16 cellular contexts compared by ENCODE assay signal in the genomic region with DNA sequence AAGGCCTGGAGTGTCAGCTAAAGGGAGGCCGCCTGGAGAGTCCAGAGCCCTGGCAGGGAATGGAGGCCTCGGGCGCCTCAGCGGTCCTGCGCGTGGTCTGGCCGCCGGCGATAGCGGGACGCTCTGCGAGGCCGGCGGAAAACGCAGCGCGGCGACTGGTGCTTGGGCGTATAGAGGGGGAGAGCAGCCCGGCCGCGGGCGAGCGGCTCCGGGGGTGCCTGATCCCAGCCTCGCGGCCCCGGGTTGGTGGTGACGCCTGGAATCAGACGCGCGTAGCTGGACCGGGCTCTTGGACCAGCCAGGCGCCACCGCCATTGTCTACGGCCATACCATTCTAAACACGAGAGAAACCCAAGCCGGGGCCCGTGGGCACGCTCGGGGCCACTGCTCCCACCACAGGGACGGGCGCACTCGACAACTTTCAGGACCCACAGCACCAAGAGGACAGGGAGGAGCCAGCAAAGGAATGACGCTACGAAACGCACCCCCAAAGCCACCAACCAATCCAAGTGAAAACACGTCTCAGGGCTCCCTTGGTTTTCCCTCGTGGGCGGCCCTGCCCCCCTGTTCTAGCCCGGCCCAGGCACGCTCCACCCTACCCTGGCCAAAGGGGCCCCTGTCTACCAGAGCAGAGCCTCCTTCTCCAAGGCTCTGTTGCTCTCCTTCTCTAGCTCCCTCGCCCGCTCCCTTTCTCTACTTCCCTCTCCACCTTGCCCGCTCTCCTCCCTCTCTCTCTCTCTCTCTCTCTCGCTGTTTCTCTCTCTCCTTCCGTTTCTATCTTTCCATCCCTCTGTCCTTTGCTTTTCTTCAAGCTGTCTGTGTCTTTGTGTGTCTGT. TPM values are rescaled to one million over a fixed set of nuclear protein-coding genes. Genes with fewer than 3 reads are reported as not detected.
A peak's percentile ranks its signal among the peaks of the same experiment; 100 is the strongest.
DNase-seq lines count a peak whose midpoint lies in the region; ATAC-seq, FAIRE-seq and TF ChIP-seq lines count a peak whose summit lies in the region.
"Had no signal": no experiment of that assay in that cellular context is flagged by ENCODE, and none has a peak within 500 bp of the region (broad histone marks: within the 10 kb centered on the region; RNA-seq: fewer than 3 reads in every experiment).

No MANE protein-coding gene starts in this region.

- peaks cover 5% of the 10 kb centered on the region; the same call in 1 of the 2 replicates for H4K20me1 ChIP-seq in GM23338 (replicated peaks; ENCODE audit: insufficient read depth)
- no peaks in the 10 kb centered on the region for H4K20me1 ChIP-seq in K562 (replicated peaks; ENCODE audit: control insufficient read depth, insufficient read depth, low read length)

- H2AFZ ChIP-seq in GM23338 (no peak overlapping the region), K562 (ENCODE audit: low read depth, low read length) (no peak overlapping the region)

- H3K27ac Mint-ChIP-seq in GM23338 = no peak overlapping the region
- H3K27ac Mint-ChIP-seq in naive thymus-derived CD4-positive, alpha-beta T cell = peak overlapping the region in 1 of 9 donors; percentile 40

- H3K9me3 ChIP-seq in K562 (replicated peaks; ENCODE audit: control insufficient read depth, insufficient read depth, low read depth, low read length) (no peaks in the 10 kb centered on the region), small intestine (ENCODE audit: control insufficient read depth, low read depth) (no peaks in the 10 kb centered on the region), colonic mucosa (no peaks in the 10 kb centered on the region)
- H3K9me3 ChIP-seq in naive thymus-derived CD4-positive, alpha-beta T cell (ENCODE audit: control insufficient read depth in 2 of 3, low read length in 3 of 3) = no peaks in the 10 kb centered on the region
- H3K9me3 ChIP-seq: SJCRH30, upper lobe of left lung had no signal

- peaks cover 6% of the 10 kb centered on the region for H3K4me1 ChIP-seq in GM23338 (ENCODE audit: insufficient read depth)
- H3K4me1 ChIP-seq in K562 (replicated peaks in 1 of 2; ENCODE audit: control insufficient read depth in 2 of 2, insufficient read depth in 2 of 2, low read length in 2 of 2) = peaks cover 0 to 26% of the 10 kb centered on the region in 2 experiments; a peak in 2 of 5 replicates
- peaks cover 0 to 8% of the 10 kb centered on the region in 2 donors for H3K4me1 ChIP-seq in naive thymus-derived CD4-positive, alpha-beta T cell (ENCODE audit: control insufficient read depth in 2 of 2, insufficient read depth in 2 of 2, low read length in 2 of 2)
- H3K4me1 ChIP-seq in small intestine (ENCODE audit: control insufficient read depth in 2 of 2, insufficient read depth in 1 of 2, low read depth in 1 of 2, low read length in 1 of 2) = peaks cover 0 to 3% of the 10 kb centered on the region in 2 donors
- no peaks in the 10 kb centered on the region for H3K4me1 ChIP-seq in colonic mucosa
- H3K4me1 ChIP-seq: SJCRH30 had no signal

- H3K4me2 ChIP-seq in GM23338 (peak overlapping the region; percentile 69), K562 (ENCODE audit: insufficient read depth, low read length) (no peak overlapping the region)

- H3K9ac ChIP-seq in K562 (ENCODE audit: insufficient read depth in 1 of 2, low read depth in 2 of 2, low read length in 2 of 2) (no peak overlapping the region), colonic mucosa (ENCODE audit: low read depth in 2 of 2, low read length in 2 of 2) (no peak overlapping the region)

- H3K9me3 Mint-ChIP-seq in GM23338 = peaks cover 48% of the 10 kb centered on the region
- peaks cover 0 to 15% (median 7%) of the 10 kb centered on the region in 11 donors for H3K9me3 Mint-ChIP-seq in naive thymus-derived CD4-positive, alpha-beta T cell

- H3K36me3 ChIP-seq in GM23338 (ENCODE audit: insufficient read depth) (no peaks in the 10 kb centered on the region), K562 (ENCODE audit: control insufficient read depth, insufficient read depth, low read length) (no peaks in the 10 kb centered on the region), small intestine (ENCODE audit: control insufficient read depth in 2 of 2, insufficient read depth in 2 of 2, low read length in 2 of 2) (no peaks in the 10 kb centered on the region), colonic mucosa (no peaks in the 10 kb centered on the region)
- H3K36me3 ChIP-seq in naive thymus-derived CD4-positive, alpha-beta T cell (ENCODE audit: control insufficient read depth in 2 of 3, insufficient read depth in 3 of 3, low read length in 3 of 3) = no peaks in the 10 kb centered on the region
- H3K36me3 ChIP-seq: SJCRH30, upper lobe of left lung had no signal

- in situ Hi-C loops in K562 (cut with MboI) = no loop called here

- ATAC-seq in GM23338 = peak; percentile 1; the same call in 2 of the 3 replicates
- no peak for ATAC-seq in K562
- ATAC-seq in naive thymus-derived CD4-positive, alpha-beta T cell = no peak
- no peak for ATAC-seq in GM18511 (IDR thresholded peaks at IDR 0.05; ENCODE audit: unreplicated experiment)
- ATAC-seq: activated naive CD4-positive, alpha-beta T cell treated with anti-CD3 and anti-CD28 coated beads, Interleukin-2, amount 50 U/mL, for 72 hours had no signal

- no peak for TF ChIP-seq EP300 in K562 (IDR thresholded peaks at IDR 0.05; ENCODE audit: low read length)

- CTCF ChIA-PET in K562 (lab: Yijun Ruan, JAX; ENCODE audit: low intra/inter-chr PET ratio) = no interaction called here
- CTCF ChIA-PET in naive thymus-derived CD4-positive, alpha-beta T cell (lab: Charles Lee) = no interaction called here

- H3K27me3 Mint-ChIP-seq in GM23338 (ENCODE audit: insufficient read depth, low read depth, poor library complexity) = peaks cover 76% of the 10 kb centered on the region
- peaks cover 55 to 68% (median 59%) of the 10 kb centered on the region in 5 donors for H3K27me3 Mint-ChIP-seq in naive thymus-derived CD4-positive, alpha-beta T cell

- peaks cover 87% of the 10 kb centered on the region for H3K27me3 ChIP-seq in GM23338 (ENCODE audit: insufficient read depth)
- H3K27me3 ChIP-seq in K562 (ENCODE audit: control insufficient read depth in 2 of 2, insufficient read depth in 2 of 2, low read length in 2 of 2) = peaks cover 0 to 22% of the 10 kb centered on the region in 2 experiments; a peak in 3 of 5 replicates
- H3K27me3 ChIP-seq in naive thymus-derived CD4-positive, alpha-beta T cell (ENCODE audit: control insufficient read depth in 2 of 2, insufficient read depth in 2 of 2, low read length in 2 of 2) = peaks cover 3 to 6% of the 10 kb centered on the region in 2 donors
- peaks cover 9 to 50% of the 10 kb centered on the region in 2 donors for H3K27me3 ChIP-seq in small intestine (ENCODE audit: control insufficient read depth in 2 of 2, insufficient read depth in 2 of 2, low read length in 2 of 2)
- peaks cover 40% of the 10 kb centered on the region for H3K27me3 ChIP-seq in colonic mucosa
- H3K27me3 ChIP-seq: SJCRH30 had no signal

- DNase-seq in D341Med (ENCODE audit: low spot score) (peak; percentile 44), GM23338 (ENCODE audit: low spot score) (peak; percentile 69), K562 (ENCODE audit: extremely low read depth in 1 of 4, low spot score in 3 of 4) (no peak), OCI-M2 (lab: John Stamatoyannopoulos, UW; ENCODE audit: unreplicated experiment) (no peak), small intestine (no peak), colonic mucosa (no peak)
- DNase-seq in naive thymus-derived CD4-positive, alpha-beta T cell = no peak
- DNase-seq: cortex of kidney, DMS 273 treated with DMSO at 0.1 percent for 48 hours, NCI-H1436, SJCRH30 had no signal

- BruUV-seq in K562 (replicated peaks; lab: Mats Ljungman, UMichigan) = no TSS peak

- H3K79me2 ChIP-seq in GM23338 (replicated peaks; ENCODE audit: insufficient read depth) = no peaks in the 10 kb centered on the region
- H3K79me2 ChIP-seq in K562 (ENCODE audit: control insufficient read depth, insufficient read depth, low read length) = no peaks in the 10 kb centered on the region

- intact Hi-C loops in K562 (cut with micrococcal nuclease) = no loop called here
- intact Hi-C loops in naive thymus-derived CD4-positive, alpha-beta T cell (cut with micrococcal nuclease) = no loop called here
- intact Hi-C loops in colonic mucosa (cut with DNase I) = no loop called here

- FAIRE-seq in K562 (lab: Jason Lieb, UNC) (peak; percentile 85), small intestine (lab: Jason Lieb, UNC) (no peak)

- POLR2A ChIA-PET in K562 (lab: Yijun Ruan, JAX) = no interaction called here
- POLR2A ChIA-PET in naive thymus-derived CD4-positive, alpha-beta T cell (lab: Charles Lee) = no interaction called here

- WGBS in K562 (ENCODE audit: insufficient coverage, low coverage, missing lambda C conversion rate) = 35% methylated on average over 26 of the region's 57 CpGs
- 8 to 17% (median 14%) methylated on average over 54 to 57 of the region's 57 CpGs for WGBS in small intestine, 3 donors

- TF ChIP-seq CTCF in GM23338 (conservative IDR thresholded peaks at IDR 0.05; ENCODE audit: low read depth in 2 of 2) = no peak
- TF ChIP-seq CTCF in K562 (IDR thresholded peaks at IDR 0.05 in 2 of 3, conservative IDR thresholded peaks at IDR 0.05 in 1 of 3; ENCODE audit: insufficient read depth in 2 of 3, low read depth in 1 of 3, low read length in 3 of 3) = no peak
- TF ChIP-seq CTCF in colonic mucosa (IDR thresholded peaks at IDR 0.05) = no peak

- H3K27ac ChIP-seq in GM23338 (ENCODE audit: low read depth) (no peak overlapping the region), K562 (ENCODE audit: extremely low read depth, low read depth, low read length) (no peak overlapping the region), small intestine (ENCODE audit: low read depth in 1 of 2, low read length in 1 of 2) (no peak overlapping the region), colonic mucosa (no peak overlapping the region)
- H3K27ac ChIP-seq in naive thymus-derived CD4-positive, alpha-beta T cell (ENCODE audit: low read depth, low read length) = no peak overlapping the region
- H3K27ac ChIP-seq: SJCRH30, upper lobe of left lung had no signal

- no peaks in the 10 kb centered on the region for H3K9me1 ChIP-seq in K562 (ENCODE audit: control insufficient read depth, insufficient read depth, low read length)

- H3K4me1 Mint-ChIP-seq in GM23338 = peaks cover 40% of the 10 kb centered on the region
- H3K4me1 Mint-ChIP-seq in naive thymus-derived CD4-positive, alpha-beta T cell = peaks cover 25 to 50% (median 47%) of the 10 kb centered on the region in 7 donors

- peak overlapping the region; percentile 75 for H3K4me3 Mint-ChIP-seq in GM23338
- H3K4me3 Mint-ChIP-seq in naive thymus-derived CD4-positive, alpha-beta T cell = peak overlapping the region; percentile 16 to 82 (median 71)

- H3K36me3 Mint-ChIP-seq in GM23338 (ENCODE audit: low read depth) = peaks cover 15% of the 10 kb centered on the region; the same call in 2 of the 3 replicates
- H3K36me3 Mint-ChIP-seq in naive thymus-derived CD4-positive, alpha-beta T cell = peaks cover 0 to 15% (median 0%) of the 10 kb centered on the region in 5 donors

- no peak for TF ChIP-seq POLR2A in K562 (conservative IDR thresholded peaks at IDR 0.05)

- 0 out of 2 replicates have a peak, but pooled peaks cover 2% of the 10 kb centered on the region for H3F3A ChIP-seq in GM23338 (replicated peaks; ENCODE audit: low read depth)

- H3K4me3 ChIP-seq in GM23338 (peak overlapping the region; percentile 40; the same call in 1 of the 2 replicates), K562 (no peak overlapping the region), small intestine (ENCODE audit: low read depth in 1 of 2, low read length in 2 of 2) (no peak overlapping the region), colonic mucosa (no peak overlapping the region)
- H3K4me3 ChIP-seq in naive thymus-derived CD4-positive, alpha-beta T cell (ENCODE audit: low read length) = no peak overlapping the region
- H3K4me3 ChIP-seq: SJCRH30, upper lobe of left lung had no signal

- H3K9me2 ChIP-seq in GM23338 (ENCODE audit: insufficient read depth) = no peaks in the 10 kb centered on the region

- TF ChIP-seq RAD21 in K562 (CRISPR knock-in tag; conservative IDR thresholded peaks at IDR 0.05 in 1 of 2, IDR thresholded peaks at IDR 0.05 in 1 of 2) = no peak

RNA-seq across cellular contexts. Expression of a gene that starts 7.8 kb away (rescaled TPM):
- not detected in 2 replicates for total RNA-seq in GM23338 (2014; rRNA removed; shearing (Covaris generic))
- polyA plus RNA-seq in GM23338 (2016; fragmentation: Nextera tagmentation; extraction: Ambion mirVana) (not detected in 2 replicates), K562 (2011; rRNA removed) (not detected in 2 replicates), K562 (2014; fragmentation: Illumina TruSeq; extraction: Trizol) (0.07 TPM in 1 of 2 replicates, not detected in the other), K562 (2014; fragmentation: Nextera tagmentation; extraction: Ambion mirVana) (under 1 TPM; 0.08 to 0.13 TPM), K562 (2014; rRNA removed) (0.12 TPM in 1 of 2 replicates, not detected in the other), small intestine (not detected)
- total RNA-seq in K562 (2011; cell fraction: chromatin; rRNA removed; ENCODE audit: low replicate concordance) = not detected in 2 replicates
- total RNA-seq in K562 (2011; cell fraction: nucleolus; rRNA removed) = not detected in 2 replicates
- not detected in 2 replicates for total RNA-seq in K562 (2011; cell fraction: nucleoplasm; rRNA removed)
- total RNA-seq in K562 (2014; rRNA removed) (0.12 TPM in 1 of 2 replicates, not detected in the other), K562 (2014; rRNA removed; fragmentation: Illumina TruSeq; extraction: Trizol) (0.06 TPM in 1 of 2 replicates, not detected in the other), K562 (2015; rRNA removed; fragmentation: Illumina TruSeq; extraction: Trizol) (0.11 and 0.15 TPM in 2 replicates), K562 (2021) (not detected in 2 replicates), colonic mucosa (not detected)
- polyA plus RNA-seq in K562 (2011; cell fraction: cytosol; rRNA removed) = not detected in 2 replicates
- polyA plus RNA-seq in K562 (2011; cell fraction: nucleus; rRNA removed) = not detected in 2 replicates
- polyA plus RNA-seq in K562 (2012) = 0.13 and 0.90 TPM in 2 replicates
- not detected in 2 replicates for polyA minus RNA-seq in K562 (2011; rRNA and poly(A)+ RNA removed)
- not detected in 2 replicates for polyA minus RNA-seq in K562 (2011; cell fraction: cytosol; rRNA and poly(A)+ RNA removed)
- 0.13 TPM in 1 of 2 replicates, not detected in the other for polyA minus RNA-seq in K562 (2011; cell fraction: nucleus; rRNA and poly(A)+ RNA removed)
- total RNA-seq in naive thymus-derived CD4-positive, alpha-beta T cell = not detected
- polyA plus RNA-seq in naive thymus-derived CD4-positive, alpha-beta T cell = not detected
- total RNA-seq: liver, upper lobe of left lung had no signal
- polyA plus RNA-seq: IgD-negative memory B cell, liver had no signal

RNA-seq across cellular contexts. Expression of a gene that starts 45.1 kb away (rescaled TPM):
- not detected in 2 replicates for total RNA-seq in GM23338 (2014; rRNA removed; shearing (Covaris generic))
- polyA plus RNA-seq in GM23338 (2016; fragmentation: Nextera tagmentation; extraction: Ambion mirVana) (0.08 TPM in 1 of 2 replicates, not detected in the other), K562 (2011; rRNA removed) (not detected in 2 replicates), K562 (2014; fragmentation: Illumina TruSeq; extraction: Trizol) (not detected in 2 replicates), K562 (2014; fragmentation: Nextera tagmentation; extraction: Ambion mirVana) (not detected), K562 (2014; rRNA removed) (not detected in 2 replicates), small intestine (not detected)
- total RNA-seq in K562 (2011; cell fraction: chromatin; rRNA removed; ENCODE audit: low replicate concordance) = not detected in 2 replicates
- not detected in 2 replicates for total RNA-seq in K562 (2011; cell fraction: nucleolus; rRNA removed)
- not detected in 2 replicates for total RNA-seq in K562 (2011; cell fraction: nucleoplasm; rRNA removed)
- total RNA-seq in K562 (2014; rRNA removed) (not detected in 2 replicates), K562 (2014; rRNA removed; fragmentation: Illumina TruSeq; extraction: Trizol) (not detected in 2 replicates), K562 (2015; rRNA removed; fragmentation: Illumina TruSeq; extraction: Trizol) (not detected in 2 replicates), K562 (2021) (not detected in 2 replicates), colonic mucosa (not detected)
- not detected in 2 replicates for polyA plus RNA-seq in K562 (2011; cell fraction: cytosol; rRNA removed)
- polyA plus RNA-seq in K562 (2011; cell fraction: nucleus; rRNA removed) = not detected in 2 replicates
- not detected in 2 replicates for polyA plus RNA-seq in K562 (2012)
- polyA minus RNA-seq in K562 (2011; rRNA and poly(A)+ RNA removed) = not detected in 2 replicates
- polyA minus RNA-seq in K562 (2011; cell fraction: cytosol; rRNA and poly(A)+ RNA removed) = not detected in 2 replicates
- polyA minus RNA-seq in K562 (2011; cell fraction: nucleus; rRNA and poly(A)+ RNA removed) = not detected in 2 replicates
- total RNA-seq in naive thymus-derived CD4-positive, alpha-beta T cell = not detected
- not detected for polyA plus RNA-seq in naive thymus-derived CD4-positive, alpha-beta T cell
- total RNA-seq: activated naive CD4-positive, alpha-beta T cell treated with anti-CD3 and anti-CD28 coated beads, Interleukin-2, amount 50 U/mL, for 72 hours; liver; SJCRH30; upper lobe of left lung had no signal
- polyA plus RNA-seq: IgD-negative memory B cell, liver had no signal

Comparison
In these comparisons a context has a peak if more than half of its experiments do, and no peak if none do; other contexts are left out.
1. DNase-seq: peak in D341Med (single experiment) and GM23338 (single experiment); none in K562 (0 of 4), naive thymus-derived CD4-positive, alpha-beta T cell (0 of 9), OCI-M2 (single experiment), small intestine (single experiment) and colonic mucosa (single experiment).